13 cellular contexts compared by ENCODE assay signal in the genomic region with DNA sequence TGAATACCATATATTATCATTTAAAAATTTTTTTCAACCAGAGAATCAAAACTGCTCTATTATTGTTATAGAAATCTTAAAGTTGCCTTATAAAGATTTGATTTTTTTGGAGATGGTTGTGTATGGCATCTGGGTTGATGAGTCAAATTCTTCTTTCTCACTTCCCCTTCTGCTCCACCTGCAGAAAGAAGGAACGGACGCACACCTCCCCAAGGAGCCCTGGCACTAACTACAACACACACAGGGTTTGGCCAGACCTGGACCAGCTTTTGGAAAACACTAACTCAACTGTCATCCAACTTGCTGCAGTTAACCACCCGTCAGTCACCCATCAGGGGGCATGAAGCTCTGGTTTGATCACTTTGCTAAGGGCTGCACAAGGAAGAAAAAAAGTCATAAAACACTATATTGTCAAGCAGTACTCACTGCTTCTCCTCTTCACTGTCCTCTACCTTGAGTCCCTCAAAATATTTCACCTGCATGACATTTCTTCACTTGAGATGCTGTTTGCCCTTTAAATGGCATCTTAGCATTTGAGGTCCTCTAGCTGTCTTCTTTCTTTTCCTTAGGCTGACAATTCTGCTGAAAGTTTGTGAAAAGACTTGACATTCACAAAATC.
DNase-seq lines count a peak whose midpoint lies in the region; ATAC-seq and TF ChIP-seq lines count a peak whose summit lies in the region.
"Had no signal": no experiment of that assay in that cellular context is flagged by ENCODE, and none has a peak within 500 bp of the region (broad histone marks: within the 10 kb centered on the region; RNA-seq: fewer than 3 reads in every experiment).

No MANE protein-coding gene starts in this region.

- in situ Hi-C loops in GM13976 (cut with MboI; ENCODE audit: low sequenced_read_pairs, unreplicated experiment), result no loop called here

- TF ChIP-seq POLR2A in prostate gland (IDR thresholded peaks at IDR 0.05), result no peak

- no peaks in the 10 kb centered on the region for H3K36me3 ChIP-seq in prostate gland

- no peaks in the 10 kb centered on the region for H3K4me1 Mint-ChIP-seq in type B pancreatic cell (ENCODE audit: unreplicated experiment)
- H3K4me1 Mint-ChIP-seq: activated CD4-positive, alpha-beta memory T cell treated with anti-CD3 and anti-CD28 coated beads, Interleukin-2, amount 10 ng/mL, durations not matched to agents 7 days and 5 days had no signal

- H3K9me3 Mint-ChIP-seq in type B pancreatic cell, result no peaks in the 10 kb centered on the region
- H3K9me3 Mint-ChIP-seq: activated CD4-positive, alpha-beta memory T cell treated with anti-CD3 and anti-CD28 coated beads, Interleukin-2, amount 10 ng/mL, durations not matched to agents 7 days and 5 days had no signal

- intact Hi-C loops in prostate gland (cut with DNase I), result no loop called here

- H3K27me3 ChIP-seq in prostate gland (replicated peaks; ENCODE audit: insufficient read depth), result no peaks in the 10 kb centered on the region

- no peaks in the 10 kb centered on the region for H3K27me3 Mint-ChIP-seq in type B pancreatic cell
- H3K27me3 Mint-ChIP-seq: activated CD4-positive, alpha-beta memory T cell treated with anti-CD3 and anti-CD28 coated beads, Interleukin-2, amount 10 ng/mL, durations not matched to agents 7 days and 5 days had no signal

- no peak overlapping the region for H3K27ac Mint-ChIP-seq in type B pancreatic cell
- H3K27ac Mint-ChIP-seq: activated CD4-positive, alpha-beta memory T cell treated with anti-CD3 and anti-CD28 coated beads, Interleukin-2, amount 10 ng/mL, durations not matched to agents 7 days and 5 days had no signal

- H3K4me3 ChIP-seq in prostate gland, result no peak overlapping the region

- H3K4me1 ChIP-seq in prostate gland (replicated peaks), result no peaks in the 10 kb centered on the region

- ATAC-seq in GM19452 (IDR thresholded peaks at IDR 0.05; ENCODE audit: unreplicated experiment), result peak; percentile 98
- ATAC-seq in HG02870 (IDR thresholded peaks at IDR 0.05; ENCODE audit: unreplicated experiment), result peak; percentile 100
- peak; percentile 99 for ATAC-seq in HG03565 (IDR thresholded peaks at IDR 0.05; ENCODE audit: unreplicated experiment)
- ATAC-seq: SK-N-SH treated with all-trans-retinoic acid at 6 μM for 48 hours had no signal

- no peaks in the 10 kb centered on the region for H3K9me3 ChIP-seq in prostate gland

- no peak overlapping the region for H3K4me3 Mint-ChIP-seq in type B pancreatic cell
- H3K4me3 Mint-ChIP-seq: activated CD4-positive, alpha-beta memory T cell treated with anti-CD3 and anti-CD28 coated beads, Interleukin-2, amount 10 ng/mL, durations not matched to agents 7 days and 5 days had no signal

- TF ChIP-seq CTCF in GM13976 (IDR thresholded peaks at IDR 0.05; ENCODE audit: borderline replicate concordance, control extremely low read depth, extremely low read depth, insufficient read depth, missing control alignments) (no peak), type B pancreatic cell (conservative IDR thresholded peaks at IDR 0.05) (no peak), prostate gland (IDR thresholded peaks at IDR 0.05) (no peak)

- DNase-seq in GM13976 (ENCODE audit: low spot score) (peak; percentile 25), type B pancreatic cell (ENCODE audit: extremely low spot score, unreplicated experiment) (no peak), prostate gland (ENCODE audit: low spot score) (no peak), islet precursor cell (no peak), AML-193 (lab: John Stamatoyannopoulos, UW) (no peak)
- DNase-seq: activated CD4-positive, alpha-beta memory T cell treated with anti-CD3 and anti-CD28 coated beads, Interleukin-2, amount 10 ng/mL, durations not matched to agents 7 days and 5 days; amniotic stem cell; IMR-90; stimulated activated CD4-positive, alpha-beta T cell treated with anti-CD3 and anti-CD28 coated beads, Interleukin-2, amount 100 ng/mL, for 24 hours had no signal

- no peak overlapping the region for H3K27ac ChIP-seq in prostate gland

- H3K36me3 Mint-ChIP-seq in type B pancreatic cell, result no peaks in the 10 kb centered on the region

- WGBS in prostate gland, result 90% methylated on average over 3 of the region's 3 CpGs
